18 cellular contexts compared by ENCODE assay signal in the genomic region with DNA sequence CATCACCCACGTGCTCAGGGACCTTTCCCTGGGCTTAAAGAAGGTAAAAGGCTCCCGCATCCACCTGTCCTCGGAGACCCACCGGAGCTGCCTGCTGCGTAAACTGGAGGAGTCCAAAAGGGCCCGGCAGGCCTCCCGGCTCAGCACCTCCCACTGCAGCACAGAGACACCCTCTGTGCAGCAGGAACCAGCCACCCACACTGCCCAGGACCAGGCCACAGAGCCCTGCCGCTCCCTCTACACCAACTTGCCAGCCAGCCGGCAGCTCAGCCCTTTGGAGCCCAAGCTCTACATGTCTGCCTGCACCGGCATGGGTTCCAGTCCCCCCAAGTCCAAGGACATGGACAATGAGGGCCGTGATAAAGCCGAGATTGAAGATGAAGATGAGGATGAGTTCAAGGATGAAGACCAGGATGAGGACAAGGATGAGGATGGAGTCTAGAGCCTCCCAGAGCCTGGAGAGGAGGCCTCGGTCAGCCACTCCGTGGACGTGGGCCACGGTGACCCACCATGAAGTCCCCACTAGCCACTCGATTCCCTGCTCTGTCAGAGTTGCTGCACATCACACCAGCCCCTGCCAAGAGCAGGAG. TPM values are rescaled to one million over a fixed set of nuclear protein-coding genes. Genes with fewer than 3 reads are reported as not detected.
DNase-seq lines count a peak whose midpoint lies in the region; ATAC-seq, FAIRE-seq and TF ChIP-seq lines count a peak whose summit lies in the region.
"Had no signal": no experiment of that assay in that cellular context is flagged by ENCODE, and none has a peak within 500 bp of the region (broad histone marks: within the 10 kb centered on the region; RNA-seq: fewer than 3 reads in every experiment).

No MANE protein-coding gene starts in this region.

- intact Hi-C loops in HepG2 (cut with micrococcal nuclease; ENCODE audit: unreplicated experiment) = no loop called here
- intact Hi-C loops in right lobe of liver (cut with DNase I) = no loop called here
- intact Hi-C loops in colonic mucosa (cut with DNase I) = no loop called here
- intact Hi-C loops in Caco-2 (cut with micrococcal nuclease; ENCODE audit: unreplicated experiment) = no loop called here

- DNase-seq in HepG2 (ENCODE audit: low spot score) (no peak), right lobe of liver (no peak), epidermal melanocyte (ENCODE audit: insufficient read length, low spot score) (peak; percentile 7), colonic mucosa (no peak), Caco-2 (no peak)
- DNase-seq: 8988T; AML-193; Calu3; CD4-positive, CD25-positive, alpha-beta regulatory T cell; DMS 273 treated with DMSO at 0.1 percent for 48 hours; GM23248 had no signal

- H3K4me1 Mint-ChIP-seq in Caco-2 (ENCODE audit: low read depth, unreplicated experiment) = peaks cover 11% of the 10 kb centered on the region

- H3K9me3 Mint-ChIP-seq in Caco-2 (ENCODE audit: unreplicated experiment) = no peaks in the 10 kb centered on the region

- H3K36me3 ChIP-seq in HepG2 (replicated peaks in 1 of 2; ENCODE audit: control insufficient read depth in 1 of 2, insufficient read depth in 2 of 2, low read length in 2 of 2) (no peaks in the 10 kb centered on the region), right lobe of liver (no peaks in the 10 kb centered on the region), colonic mucosa (no peaks in the 10 kb centered on the region), Caco-2 (ENCODE audit: control insufficient read depth, insufficient read depth, low read length) (no peaks in the 10 kb centered on the region)
- H3K36me3 ChIP-seq: BLaER1 treated with 17β-estradiol and CSF1 and Interleukin-3, amounts not matched to agents 10 nM and 100 nM; HAP-1 had no signal

- TF ChIP-seq EP300 in HepG2 (IDR thresholded peaks at IDR 0.05; ENCODE audit: low read depth in 2 of 2, low read length in 2 of 2) (no peak), HepG2 (CRISPR knock-in tag; IDR thresholded peaks at IDR 0.05; ENCODE audit: borderline replicate concordance) (no peak)

- peak overlapping the region; percentile 29 for H3K4me2 ChIP-seq in HepG2 (ENCODE audit: low read depth, low read length)

- no peak overlapping the region for H3K4me3 ChIP-seq in HepG2 (replicated peaks in 1 of 3; ENCODE audit: insufficient read depth in 1 of 3, low read depth in 2 of 3, low read length in 3 of 3)
- H3K4me3 ChIP-seq in right lobe of liver = no peak overlapping the region
- no peak overlapping the region for H3K4me3 ChIP-seq in colonic mucosa
- H3K4me3 ChIP-seq in Caco-2 (ENCODE audit: low read depth, low read length) = no peak overlapping the region
- H3K4me3 ChIP-seq: BLaER1 treated with 17β-estradiol and CSF1 and Interleukin-3, amounts not matched to agents 10 nM and 100 nM; GM12878; GM23248; HAP-1 had no signal

- BruUV-seq in HepG2 (replicated peaks; lab: Mats Ljungman, UMichigan) (no TSS peak), Caco-2 (replicated peaks; lab: Mats Ljungman, UMichigan) (no TSS peak)

- H3K36me3 Mint-ChIP-seq in Caco-2 (ENCODE audit: insufficient read depth, unreplicated experiment) = peaks cover under 1% of the 10 kb centered on the region
- H3K36me3 Mint-ChIP-seq: CD4-positive, CD25-positive, alpha-beta regulatory T cell had no signal

- H3K27ac ChIP-seq in HepG2 (ENCODE audit: extremely low read length, insufficient read depth, low read length) = no peak overlapping the region
- no peak overlapping the region for H3K27ac ChIP-seq in right lobe of liver
- H3K27ac ChIP-seq in colonic mucosa = no peak overlapping the region
- H3K27ac ChIP-seq: BLaER1 treated with 17β-estradiol and CSF1 and Interleukin-3, amounts not matched to agents 10 nM and 100 nM; GM23248 had no signal

- H3K27me3 ChIP-seq in HepG2 (ENCODE audit: control insufficient read depth in 1 of 2, insufficient read depth in 2 of 2, low read length in 2 of 2) = peaks cover 0 to 4% of the 10 kb centered on the region in 2 experiments; a peak in 2 of 5 replicates
- no peaks in the 10 kb centered on the region for H3K27me3 ChIP-seq in right lobe of liver
- no peaks in the 10 kb centered on the region for H3K27me3 ChIP-seq in colonic mucosa
- H3K27me3 ChIP-seq in Caco-2 (replicated peaks; ENCODE audit: control insufficient read depth, insufficient read depth, low read length) = no peaks in the 10 kb centered on the region
- H3K27me3 ChIP-seq: BLaER1 treated with 17β-estradiol and CSF1 and Interleukin-3, amounts not matched to agents 10 nM and 100 nM had no signal

- TF ChIP-seq RAD21 in HepG2 (CRISPR knock-in tag; IDR thresholded peaks at IDR 0.05) = no peak

- POLR2A ChIA-PET in HepG2 (lab: Yijun Ruan, JAX) (no interaction called here), Caco-2 (lab: Charles Lee) (interaction anchor here (0.6 kb wide), 1 partner anchor 30 kb away, joined by 3 read pairs; no protein-coding TSS in a partner anchor)

- no peak for ATAC-seq in HepG2
- no peak for ATAC-seq in right lobe of liver
- no peak for ATAC-seq in GM21723 (IDR thresholded peaks at IDR 0.05; ENCODE audit: unreplicated experiment)
- ATAC-seq: GM12878 had no signal

- H3K4me1 ChIP-seq in HepG2 (ENCODE audit: insufficient read depth, low read length) (peaks cover 73% of the 10 kb centered on the region), right lobe of liver (peaks cover 0 to 8% (median 2%) of the 10 kb centered on the region in 4 donors), colonic mucosa (no peaks in the 10 kb centered on the region), Caco-2 (peaks cover 22% of the 10 kb centered on the region)

- H3K9me3 ChIP-seq in HepG2 (ENCODE audit: low read length) (no peaks in the 10 kb centered on the region), right lobe of liver (no peaks in the 10 kb centered on the region), colonic mucosa (no peaks in the 10 kb centered on the region), Caco-2 (no peaks in the 10 kb centered on the region)
- H3K9me3 ChIP-seq: HAP-1 had no signal

- no peak overlapping the region for H3K4me3 Mint-ChIP-seq in Caco-2 (ENCODE audit: unreplicated experiment)

- TF ChIP-seq POLR2A in HepG2 (IDR thresholded peaks at IDR 0.05; ENCODE audit: insufficient read depth in 1 of 2, low read depth in 2 of 2, low read length in 2 of 2) (no peak), right lobe of liver (IDR thresholded peaks at IDR 0.05) (no peak)

- no peaks in the 10 kb centered on the region for H4K20me1 ChIP-seq in HepG2 (ENCODE audit: insufficient read depth, low read length)
- H4K20me1 ChIP-seq: BLaER1 treated with 17β-estradiol and CSF1 and Interleukin-3, amounts not matched to agents 10 nM and 100 nM had no signal

- no peak overlapping the region for H3K9ac ChIP-seq in HepG2 (ENCODE audit: insufficient read depth, low read depth, low read length)
- no peak overlapping the region for H3K9ac ChIP-seq in colonic mucosa (ENCODE audit: low read depth in 2 of 2, low read length in 2 of 2)
- H3K9ac ChIP-seq: BLaER1 treated with 17β-estradiol and CSF1 and Interleukin-3, amounts not matched to agents 10 nM and 100 nM; GM23248 had no signal

- in situ Hi-C loops in HepG2 (cut with HindIII; ENCODE audit: extremely low pct_ligation_motif_present, low pct_unique_long_range_greater_than_20kb) = no loop called here

- no peak for FAIRE-seq in HepG2 (lab: Jason Lieb, UNC)
- FAIRE-seq: GM12878, GM18507 had no signal

- WGBS in HepG2 (ENCODE audit: low lambda C conversion rate) = 51% methylated on average over 11 of the region's 17 CpGs
- 83% methylated on average over 11 of the region's 17 CpGs for WGBS in right lobe of liver (ENCODE audit: insufficient coverage, low coverage, low lambda C conversion rate, missing lambda C conversion rate)

- H2AFZ ChIP-seq in HepG2 (ENCODE audit: low read length) = no peak overlapping the region
- H2AFZ ChIP-seq: GM23248 had no signal

- CTCF ChIA-PET in HepG2 (lab: Yijun Ruan, JAX; ENCODE audit: low intra/inter-chr PET ratio, low total read pairs) = no interaction called here
- CTCF ChIA-PET in Caco-2 (lab: Charles Lee) = no interaction called here

- no peaks in the 10 kb centered on the region for H3K79me2 ChIP-seq in HepG2 (ENCODE audit: insufficient read depth, low read length)

- no peak overlapping the region for H3K27ac Mint-ChIP-seq in Caco-2 (ENCODE audit: unreplicated experiment)
- H3K27ac Mint-ChIP-seq: CD4-positive, CD25-positive, alpha-beta regulatory T cell had no signal

- TF ChIP-seq CTCF in HepG2 (CRISPR knock-in tag; IDR thresholded peaks at IDR 0.05) (no peak), right lobe of liver (IDR thresholded peaks at IDR 0.05) (no peak), colonic mucosa (IDR thresholded peaks at IDR 0.05) (no peak), Caco-2 (IDR thresholded peaks at IDR 0.05; ENCODE audit: insufficient read depth in 1 of 2, low read depth in 1 of 2, low read length in 1 of 2, severe bottlenecking in 1 of 2, unreplicated experiment in 1 of 2) (no peak)

- H3K27me3 Mint-ChIP-seq in Caco-2 (ENCODE audit: insufficient read depth, unreplicated experiment) = no peaks in the 10 kb centered on the region

RNA-seq across cellular contexts. Expression of a gene that starts 4.2 kb away (rescaled TPM):
- total RNA-seq in HepG2 (2016; rRNA removed; fragmentation: Illumina TruSeq; extraction: Trizol) = 0.33 TPM in 1 of 2 replicates, not detected in the other
- total RNA-seq in HepG2 (2016; cell fraction: cytosol; rRNA removed; fragmentation: Illumina TruSeq; extraction: Trizol; ENCODE audit: low read depth) = 0.09 TPM in 1 of 2 replicates, not detected in the other
- 0.13 and 0.15 TPM in 2 replicates for total RNA-seq in HepG2 (2016; cell fraction: insoluble cytoplasmic fraction; rRNA removed; fragmentation: Illumina TruSeq; extraction: Trizol)
- total RNA-seq in HepG2 (2016; cell fraction: membrane; rRNA removed; fragmentation: Illumina TruSeq; extraction: Trizol) = 0.28 TPM in 1 of 2 replicates, not detected in the other
- 0.19 and 0.28 TPM in 2 replicates for total RNA-seq in HepG2 (2016; cell fraction: nucleus; rRNA removed; fragmentation: Illumina TruSeq; extraction: Trizol)
- 0.05 and 0.15 TPM in 2 replicates for polyA plus RNA-seq in HepG2 (2011; rRNA removed)
- polyA plus RNA-seq in HepG2 (2011; cell fraction: cytosol; rRNA removed) = 0.04 and 0.13 TPM in 2 replicates
- polyA plus RNA-seq in HepG2 (2011; cell fraction: nucleus; rRNA removed) = 0.78 and 0.79 TPM in 2 replicates
- 0.05 and 0.15 TPM in 2 replicates for polyA plus RNA-seq in HepG2 (2012)
- polyA plus RNA-seq in HepG2 (2016; cell fraction: cytosol; fragmentation: Illumina TruSeq; extraction: Trizol; ENCODE audit: low read depth) = 0.05 and 0.07 TPM in 2 replicates
- 0.17 TPM in 1 of 2 replicates, not detected in the other for polyA plus RNA-seq in HepG2 (2016; cell fraction: insoluble cytoplasmic fraction; fragmentation: Illumina TruSeq; extraction: Trizol; ENCODE audit: low read depth)
- polyA plus RNA-seq in HepG2 (2016; cell fraction: membrane; fragmentation: Illumina TruSeq; extraction: Trizol; ENCODE audit: low read depth) = 0.16 TPM in 1 of 2 replicates, not detected in the other
- 0.64 and 0.97 TPM in 2 replicates for polyA plus RNA-seq in HepG2 (2016; cell fraction: nucleus; fragmentation: Illumina TruSeq; extraction: Trizol; ENCODE audit: insufficient read depth, low read depth)
- polyA minus RNA-seq in HepG2 (2011; rRNA and poly(A)+ RNA removed; ENCODE audit: low replicate concordance) = 0.07 and 0.12 TPM in 2 replicates
- not detected in 2 replicates for polyA minus RNA-seq in HepG2 (2011; cell fraction: cytosol; rRNA and poly(A)+ RNA removed)
- polyA minus RNA-seq in HepG2 (2011; cell fraction: nucleus; rRNA and poly(A)+ RNA removed) = 0.39 and 0.50 TPM in 2 replicates
- not detected for total RNA-seq in right lobe of liver
- under 1 TPM in 1 of 2 donors, not detected in 1; 0.59 TPM for total RNA-seq in colonic mucosa
- not detected in 2 replicates for total RNA-seq in Caco-2 (2022)
- total RNA-seq: Calu3; CD4-positive, CD25-positive, alpha-beta regulatory T cell; G401; HT1080 had no signal
- polyA plus RNA-seq: CD4-positive, CD25-positive, alpha-beta regulatory T cell had no signal

RNA-seq across cellular contexts. Expression of a gene that starts 5.4 kb away (rescaled TPM):
- 39.7 and 57.4 TPM in 2 replicates for total RNA-seq in HepG2 (2016; rRNA removed; fragmentation: Illumina TruSeq; extraction: Trizol)
- total RNA-seq in HepG2 (2016; cell fraction: cytosol; rRNA removed; fragmentation: Illumina TruSeq; extraction: Trizol; ENCODE audit: low read depth) = 33.2 and 40.3 TPM in 2 replicates
- total RNA-seq in HepG2 (2016; cell fraction: insoluble cytoplasmic fraction; rRNA removed; fragmentation: Illumina TruSeq; extraction: Trizol) = 40.0 and 62.7 TPM in 2 replicates
- total RNA-seq in HepG2 (2016; cell fraction: membrane; rRNA removed; fragmentation: Illumina TruSeq; extraction: Trizol) = 45.7 and 54.6 TPM in 2 replicates
- 34.2 and 40.4 TPM in 2 replicates for total RNA-seq in HepG2 (2016; cell fraction: nucleus; rRNA removed; fragmentation: Illumina TruSeq; extraction: Trizol)
- polyA plus RNA-seq in HepG2 (2011; rRNA removed) = 16.6 and 18.0 TPM in 2 replicates
- polyA plus RNA-seq in HepG2 (2011; cell fraction: cytosol; rRNA removed) = 15.2 and 26.9 TPM in 2 replicates
- polyA plus RNA-seq in HepG2 (2011; cell fraction: nucleus; rRNA removed) = 10.9 and 11.0 TPM in 2 replicates
- 13.3 and 21.0 TPM in 2 replicates for polyA plus RNA-seq in HepG2 (2012)
- 42.3 and 50.0 TPM in 2 replicates for polyA plus RNA-seq in HepG2 (2016; cell fraction: cytosol; fragmentation: Illumina TruSeq; extraction: Trizol; ENCODE audit: low read depth)
- 46.2 TPM in 2 replicates for polyA plus RNA-seq in HepG2 (2016; cell fraction: insoluble cytoplasmic fraction; fragmentation: Illumina TruSeq; extraction: Trizol; ENCODE audit: low read depth)
- polyA plus RNA-seq in HepG2 (2016; cell fraction: membrane; fragmentation: Illumina TruSeq; extraction: Trizol; ENCODE audit: low read depth) = 43.9 and 48.5 TPM in 2 replicates
- polyA plus RNA-seq in HepG2 (2016; cell fraction: nucleus; fragmentation: Illumina TruSeq; extraction: Trizol; ENCODE audit: insufficient read depth, low read depth) = 73.9 and 89.3 TPM in 2 replicates
- polyA minus RNA-seq in HepG2 (2011; rRNA and poly(A)+ RNA removed; ENCODE audit: low replicate concordance) = 24.5 and 32.2 TPM in 2 replicates
- polyA minus RNA-seq in HepG2 (2011; cell fraction: cytosol; rRNA and poly(A)+ RNA removed) = 8.3 and 14.1 TPM in 2 replicates
- polyA minus RNA-seq in HepG2 (2011; cell fraction: nucleus; rRNA and poly(A)+ RNA removed) = 2.6 and 5.5 TPM in 2 replicates
- total RNA-seq in right lobe of liver = 10 to 100 TPM; 33.1 to 85.7 (median 71.6) TPM
- 100 to 1,000 TPM in 1 of 2 donors, 10 to 100 TPM in 1; 48.8 to 177 TPM for total RNA-seq in colonic mucosa
- 48.5 and 49.6 TPM in 2 replicates for total RNA-seq in Caco-2 (2022)

RNA-seq across cellular contexts. Expression of a gene that starts 6.9 kb away (rescaled TPM):
- 27.0 and 32.0 TPM in 2 replicates for total RNA-seq in HepG2 (2016; rRNA removed; fragmentation: Illumina TruSeq; extraction: Trizol)
- total RNA-seq in HepG2 (2016; cell fraction: cytosol; rRNA removed; fragmentation: Illumina TruSeq; extraction: Trizol; ENCODE audit: low read depth) = 18.2 and 18.6 TPM in 2 replicates
- 28.2 and 30.6 TPM in 2 replicates for total RNA-seq in HepG2 (2016; cell fraction: insoluble cytoplasmic fraction; rRNA removed; fragmentation: Illumina TruSeq; extraction: Trizol)
- 30.4 and 39.2 TPM in 2 replicates for total RNA-seq in HepG2 (2016; cell fraction: membrane; rRNA removed; fragmentation: Illumina TruSeq; extraction: Trizol)
- total RNA-seq in HepG2 (2016; cell fraction: nucleus; rRNA removed; fragmentation: Illumina TruSeq; extraction: Trizol) = 14.3 and 16.0 TPM in 2 replicates
- 15.3 and 19.9 TPM in 2 replicates for polyA plus RNA-seq in HepG2 (2011; rRNA removed)
- polyA plus RNA-seq in HepG2 (2011; cell fraction: cytosol; rRNA removed) = 15.7 and 30.3 TPM in 2 replicates
- polyA plus RNA-seq in HepG2 (2011; cell fraction: nucleus; rRNA removed) = 42.4 and 43.1 TPM in 2 replicates
- 10.8 and 14.7 TPM in 2 replicates for polyA plus RNA-seq in HepG2 (2012)
- polyA plus RNA-seq in HepG2 (2016; cell fraction: cytosol; fragmentation: Illumina TruSeq; extraction: Trizol; ENCODE audit: low read depth) = 20.1 and 25.1 TPM in 2 replicates
- 30.6 and 33.5 TPM in 2 replicates for polyA plus RNA-seq in HepG2 (2016; cell fraction: insoluble cytoplasmic fraction; fragmentation: Illumina TruSeq; extraction: Trizol; ENCODE audit: low read depth)
- 32.1 and 32.9 TPM in 2 replicates for polyA plus RNA-seq in HepG2 (2016; cell fraction: membrane; fragmentation: Illumina TruSeq; extraction: Trizol; ENCODE audit: low read depth)
- polyA plus RNA-seq in HepG2 (2016; cell fraction: nucleus; fragmentation: Illumina TruSeq; extraction: Trizol; ENCODE audit: insufficient read depth, low read depth) = 31.4 and 34.1 TPM in 2 replicates
- polyA minus RNA-seq in HepG2 (2011; rRNA and poly(A)+ RNA removed; ENCODE audit: low replicate concordance) = 24.6 and 29.4 TPM in 2 replicates
- 8.5 and 10.8 TPM in 2 replicates for polyA minus RNA-seq in HepG2 (2011; cell fraction: cytosol; rRNA and poly(A)+ RNA removed)
- polyA minus RNA-seq in HepG2 (2011; cell fraction: nucleus; rRNA and poly(A)+ RNA removed) = 11.7 and 13.1 TPM in 2 replicates
- 10 to 100 TPM in 2 of 6 experiments, 1 to 10 TPM in 4; 7.1 to 29.0 (median 7.8) TPM for total RNA-seq in right lobe of liver
- 10 to 100 TPM; 21.1 to 35.4 TPM for total RNA-seq in colonic mucosa
- total RNA-seq in Caco-2 (2022) = 55.9 and 60.0 TPM in 2 replicates

RNA-seq across cellular contexts. Expression of a gene that starts 29.1 kb away (rescaled TPM):
- total RNA-seq in HepG2 (2016; rRNA removed; fragmentation: Illumina TruSeq; extraction: Trizol) (31.6 and 31.9 TPM in 2 replicates), right lobe of liver (10 to 100 TPM; 18.9 to 24.2 (median 22.1) TPM), colonic mucosa (10 to 100 TPM; 41.9 to 63.2 TPM), Caco-2 (2022) (53.2 and 55.0 TPM in 2 replicates)
- total RNA-seq in HepG2 (2016; cell fraction: cytosol; rRNA removed; fragmentation: Illumina TruSeq; extraction: Trizol; ENCODE audit: low read depth) = 9.2 and 10.5 TPM in 2 replicates
- 23.6 and 33.0 TPM in 2 replicates for total RNA-seq in HepG2 (2016; cell fraction: insoluble cytoplasmic fraction; rRNA removed; fragmentation: Illumina TruSeq; extraction: Trizol)
- 9.1 and 9.4 TPM in 2 replicates for total RNA-seq in HepG2 (2016; cell fraction: membrane; rRNA removed; fragmentation: Illumina TruSeq; extraction: Trizol)
- 42.7 and 45.7 TPM in 2 replicates for total RNA-seq in HepG2 (2016; cell fraction: nucleus; rRNA removed; fragmentation: Illumina TruSeq; extraction: Trizol)
- polyA plus RNA-seq in HepG2 (2011; rRNA removed) = 56.1 and 59.4 TPM in 2 replicates
- polyA plus RNA-seq in HepG2 (2011; cell fraction: cytosol; rRNA removed) = 22.8 and 28.5 TPM in 2 replicates
- 197 and 240 TPM in 2 replicates for polyA plus RNA-seq in HepG2 (2011; cell fraction: nucleus; rRNA removed)
- 26.0 and 29.4 TPM in 2 replicates for polyA plus RNA-seq in HepG2 (2012)
- 2.5 and 3.3 TPM in 2 replicates for polyA plus RNA-seq in HepG2 (2016; cell fraction: cytosol; fragmentation: Illumina TruSeq; extraction: Trizol; ENCODE audit: low read depth)
- 30.7 and 39.2 TPM in 2 replicates for polyA plus RNA-seq in HepG2 (2016; cell fraction: insoluble cytoplasmic fraction; fragmentation: Illumina TruSeq; extraction: Trizol; ENCODE audit: low read depth)
- polyA plus RNA-seq in HepG2 (2016; cell fraction: membrane; fragmentation: Illumina TruSeq; extraction: Trizol; ENCODE audit: low read depth) = 6.2 and 7.6 TPM in 2 replicates
- 66.3 and 80.1 TPM in 2 replicates for polyA plus RNA-seq in HepG2 (2016; cell fraction: nucleus; fragmentation: Illumina TruSeq; extraction: Trizol; ENCODE audit: insufficient read depth, low read depth)
- polyA minus RNA-seq in HepG2 (2011; rRNA and poly(A)+ RNA removed; ENCODE audit: low replicate concordance) = 22.5 and 39.0 TPM in 2 replicates
- polyA minus RNA-seq in HepG2 (2011; cell fraction: cytosol; rRNA and poly(A)+ RNA removed) = 15.4 and 16.6 TPM in 2 replicates
- 108 and 114 TPM in 2 replicates for polyA minus RNA-seq in HepG2 (2011; cell fraction: nucleus; rRNA and poly(A)+ RNA removed)
